24 cellular contexts compared by ENCODE assay signal in the genomic region with DNA sequence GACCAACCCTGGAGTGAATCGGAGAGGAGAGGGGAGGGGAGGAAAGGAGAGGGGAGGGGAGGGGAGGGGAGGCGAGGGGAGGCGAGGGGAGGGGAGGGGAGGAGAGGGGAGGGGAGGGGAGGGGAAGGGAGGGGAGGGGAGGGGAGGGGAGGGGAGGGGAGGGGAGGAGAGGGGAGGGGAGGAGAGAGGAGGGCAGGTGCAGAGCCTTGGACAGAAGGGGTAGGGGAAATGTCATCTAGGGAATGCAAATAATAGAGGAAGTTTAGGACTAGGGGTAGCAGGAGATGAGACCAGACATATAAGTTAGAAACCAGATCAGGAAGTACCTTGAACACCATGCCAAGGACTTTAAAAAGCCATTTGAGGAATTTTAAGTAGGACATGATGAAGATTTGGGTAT.
"Had no signal": no experiment of that assay in that cellular context is flagged by ENCODE, and none has a peak within 500 bp of the region (broad histone marks: within the 10 kb centered on the region; RNA-seq: fewer than 3 reads in every experiment).

No MANE protein-coding gene starts in this region.

- DNase-seq: colonic mucosa; cortex of kidney; effector CD8-positive, alpha-beta T cell; effector memory CD8-positive, alpha-beta T cell; endodermal cell; erythroblast; esophagus squamous epithelium; foreskin fibroblast; foreskin melanocyte; gastrocnemius medialis; glutamatergic neuron; head of caudate nucleus; heart right ventricle; hippocampal formation; left cardiac atrium; left ventricle myocardium superior; lower lobe of right lung; mesendoderm; midbrain; naive thymus-derived CD4-positive, alpha-beta T cell had no signal

- H3K27ac ChIP-seq: colonic mucosa, epithelial cell of prostate, esophagus squamous epithelium, gastrocnemius medialis, heart right ventricle, left lung, lower lobe of right lung had no signal

- H3K27me3 ChIP-seq: colonic mucosa had no signal

- H3K9me3 ChIP-seq: colonic mucosa, esophagus squamous epithelium, gastrocnemius medialis, heart right ventricle, left lung, lower lobe of right lung had no signal

- H3K36me3 ChIP-seq: colonic mucosa, esophagus squamous epithelium, gastrocnemius medialis, heart right ventricle, left lung, lower lobe of right lung had no signal

- ATAC-seq: effector memory CD8-positive, alpha-beta T cell; esophagus mucosa; gastrocnemius medialis; heart right ventricle; left cardiac atrium; left lung; left ventricle myocardium superior; lower lobe of right lung; naive thymus-derived CD4-positive, alpha-beta T cell had no signal

- H3K9me3 Mint-ChIP-seq: dendritic cell treated with granulocyte-macrophage colony-stimulating factor and Interleukin-4, amounts not matched to agents 40 ng/mL and 50 ng/mL, for 4 days had no signal

- H3K27ac Mint-ChIP-seq: dendritic cell treated with granulocyte-macrophage colony-stimulating factor and Interleukin-4, amounts not matched to agents 40 ng/mL and 50 ng/mL, for 4 days; effector memory CD8-positive, alpha-beta T cell; endodermal cell; naive thymus-derived CD4-positive, alpha-beta T cell had no signal

- H3K4me3 ChIP-seq: colonic mucosa, esophagus squamous epithelium, gastrocnemius medialis, heart right ventricle, left lung, lower lobe of right lung had no signal

- H3K4me1 ChIP-seq: colonic mucosa, esophagus squamous epithelium, gastrocnemius medialis, heart right ventricle, left lung, lower lobe of right lung had no signal

- H3K4me3 Mint-ChIP-seq: dendritic cell treated with granulocyte-macrophage colony-stimulating factor and Interleukin-4, amounts not matched to agents 40 ng/mL and 50 ng/mL, for 4 days; effector memory CD8-positive, alpha-beta T cell; endodermal cell; naive thymus-derived CD4-positive, alpha-beta T cell had no signal

- H3K4me1 Mint-ChIP-seq: endodermal cell had no signal
